ENCODE assay signal across 15 cellular contexts in genomic region chr6:44485601-44486000, GRCh38.
DNase-seq lines count a peak whose midpoint lies in the region; ATAC-seq and TF ChIP-seq lines count a peak whose summit lies in the region.
"Had no signal": no experiment of that assay in that cellular context is flagged by ENCODE, and none has a peak within 500 bp of the region (broad histone marks: within the 10 kb centered on the region; RNA-seq: fewer than 3 reads in every experiment).

No MANE protein-coding gene starts in this region.

- H3K79me2 ChIP-seq in GM23338 (replicated peaks; ENCODE audit: insufficient read depth) (no peaks in the 10 kb centered on the region), Loucy (ENCODE audit: insufficient read depth, low read length) (no peaks in the 10 kb centered on the region), neural progenitor cell (ENCODE audit: low read depth) (no peaks in the 10 kb centered on the region)

- no peaks in the 10 kb centered on the region for H3K9me3 Mint-ChIP-seq in GM23338
- no peaks in the 10 kb centered on the region for H3K9me3 Mint-ChIP-seq in chondrocyte (ENCODE audit: low read depth)
- H3K9me3 Mint-ChIP-seq in neural progenitor cell, result no peaks in the 10 kb centered on the region

- H3K9me2 ChIP-seq in GM23338 (ENCODE audit: insufficient read depth) (peaks cover under 1% of the 10 kb centered on the region; the same call in 1 of the 2 replicates), Loucy (replicated peaks; ENCODE audit: low read depth, low read length) (no peaks in the 10 kb centered on the region)

- H3K4me1 Mint-ChIP-seq in GM23338 (peaks cover 29% of the 10 kb centered on the region), chondrocyte (ENCODE audit: low read depth) (peaks cover 32% of the 10 kb centered on the region), neural progenitor cell (peaks cover 21% of the 10 kb centered on the region)

- no peak overlapping the region for H3K9ac ChIP-seq in Loucy (ENCODE audit: low read depth, low read length, poor library complexity, severe bottlenecking)
- no peak overlapping the region for H3K9ac ChIP-seq in neural progenitor cell
- H3K9ac ChIP-seq: BLaER1 treated with 17β-estradiol and CSF1 and Interleukin-3, amounts not matched to agents 10 nM and 100 nM; KMS-11 had no signal

- H3K4me2 ChIP-seq in GM23338 (no peak overlapping the region), Loucy (ENCODE audit: low read depth, low read length, poor library complexity, severe bottlenecking) (no peak overlapping the region), neural progenitor cell (peak overlapping the region; percentile 33)
- H3K4me2 ChIP-seq: BLaER1 treated with 17β-estradiol and CSF1 and Interleukin-3, amounts not matched to agents 10 nM and 100 nM; KMS-11 had no signal

- no peak overlapping the region for H3K27ac ChIP-seq in GM23338 (ENCODE audit: low read depth)
- H3K27ac ChIP-seq in neural progenitor cell, result no peak overlapping the region
- no peak overlapping the region for H3K27ac ChIP-seq in gastroesophageal sphincter
- H3K27ac ChIP-seq: BLaER1 treated with 17β-estradiol and CSF1 and Interleukin-3, amounts not matched to agents 10 nM and 100 nM; KMS-11; SK-N-MC had no signal

- H3F3A ChIP-seq in GM23338 (replicated peaks; ENCODE audit: low read depth) (no peaks in the 10 kb centered on the region), Loucy (ENCODE audit: low read depth) (no peaks in the 10 kb centered on the region), neural progenitor cell (ENCODE audit: low read depth) (peaks cover 10% of the 10 kb centered on the region)

- TF ChIP-seq CTCF in GM23338 (conservative IDR thresholded peaks at IDR 0.05; ENCODE audit: low read depth in 2 of 2) (peak; percentile 38 to 53), Loucy (conservative IDR thresholded peaks at IDR 0.05; ENCODE audit: low read length) (peak; percentile 27; the same call in 1 of the 2 replicates), chondrocyte (IDR thresholded peaks at IDR 0.05) (peak; percentile 24), neural progenitor cell (IDR thresholded peaks at IDR 0.05) (peak; percentile 14), gastroesophageal sphincter (IDR thresholded peaks at IDR 0.05) (no peak)

- DNase-seq in GM23338 (ENCODE audit: low spot score) (peak; percentile 25), chondrocyte (ENCODE audit: low spot score) (no peak), neural progenitor cell (ENCODE audit: low spot score) (no peak), AML-193 (lab: John Stamatoyannopoulos, UW) (no peak)
- no peak for DNase-seq in effector CD8-positive, alpha-beta T cell (lab: John Stamatoyannopoulos, UW)
- DNase-seq: MM.1S, NCI-H1930, NCI-H510A, NCI-H82 had no signal

- H2AFZ ChIP-seq in GM23338 (peak overlapping the region; percentile 80; the same call in 1 of the 2 replicates), Loucy (ENCODE audit: low read length) (no peak overlapping the region), neural progenitor cell (replicated peaks) (peak overlapping the region; percentile 58)

- TF ChIP-seq POLR2A in gastroesophageal sphincter (IDR thresholded peaks at IDR 0.05), result no peak

- H4K20me1 ChIP-seq in GM23338 (replicated peaks; ENCODE audit: insufficient read depth), result no peaks in the 10 kb centered on the region
- H4K20me1 ChIP-seq in Loucy (ENCODE audit: insufficient read depth, low read length, poor library complexity, severe bottlenecking), result no peaks in the 10 kb centered on the region
- no peaks in the 10 kb centered on the region for H4K20me1 ChIP-seq in neural progenitor cell (ENCODE audit: low read depth)
- H4K20me1 ChIP-seq: BLaER1 treated with 17β-estradiol and CSF1 and Interleukin-3, amounts not matched to agents 10 nM and 100 nM had no signal

- no peak overlapping the region for H3K4me3 Mint-ChIP-seq in GM23338
- H3K4me3 Mint-ChIP-seq in chondrocyte (ENCODE audit: unreplicated experiment), result no peak overlapping the region
- no peak overlapping the region for H3K4me3 Mint-ChIP-seq in neural progenitor cell

- no peaks in the 10 kb centered on the region for H3K36me3 ChIP-seq in GM23338 (ENCODE audit: insufficient read depth)
- H3K36me3 ChIP-seq in Loucy (ENCODE audit: insufficient read depth, low read length), result no peaks in the 10 kb centered on the region
- H3K36me3 ChIP-seq in neural progenitor cell, result no peaks in the 10 kb centered on the region
- no peaks in the 10 kb centered on the region for H3K36me3 ChIP-seq in gastroesophageal sphincter
- H3K36me3 ChIP-seq: BLaER1 treated with 17β-estradiol and CSF1 and Interleukin-3, amounts not matched to agents 10 nM and 100 nM had no signal

- H3K36me3 Mint-ChIP-seq in GM23338 (ENCODE audit: low read depth), result no peaks in the 10 kb centered on the region
- peaks cover 1% of the 10 kb centered on the region for H3K36me3 Mint-ChIP-seq in chondrocyte (ENCODE audit: low read depth)
- H3K36me3 Mint-ChIP-seq in neural progenitor cell, result no peaks in the 10 kb centered on the region

- TF ChIP-seq EP300 in gastroesophageal sphincter (IDR thresholded peaks at IDR 0.05), result no peak

- H3K4me3 ChIP-seq in GM23338 (no peak overlapping the region), Loucy (ENCODE audit: low read length, poor library complexity, severe bottlenecking) (no peak overlapping the region), neural progenitor cell (no peak overlapping the region), gastroesophageal sphincter (no peak overlapping the region)
- H3K4me3 ChIP-seq: BLaER1 treated with 17β-estradiol and CSF1 and Interleukin-3, amounts not matched to agents 10 nM and 100 nM; SK-N-MC had no signal

- 73 to 74% methylated on average over 3 to 4 of the region's 4 CpGs for WGBS in gastroesophageal sphincter (ENCODE audit: low coverage in 1 of 2), 2 donors

- H3K27me3 ChIP-seq in GM23338 (ENCODE audit: insufficient read depth) (no peaks in the 10 kb centered on the region), Loucy (ENCODE audit: insufficient read depth, low read length, poor library complexity, severe bottlenecking) (peaks cover 8% of the 10 kb centered on the region), neural progenitor cell (no peaks in the 10 kb centered on the region), gastroesophageal sphincter (peaks cover 40% of the 10 kb centered on the region)
- H3K27me3 ChIP-seq: BLaER1 treated with 17β-estradiol and CSF1 and Interleukin-3, amounts not matched to agents 10 nM and 100 nM had no signal

- peaks cover 6% of the 10 kb centered on the region; the same call in 1 of the 2 replicates for H3K4me1 ChIP-seq in GM23338 (ENCODE audit: insufficient read depth)
- H3K4me1 ChIP-seq in Loucy (ENCODE audit: insufficient read depth, low read length, poor library complexity, severe bottlenecking), result no peaks in the 10 kb centered on the region
- peaks cover 24% of the 10 kb centered on the region for H3K4me1 ChIP-seq in neural progenitor cell
- H3K4me1 ChIP-seq in gastroesophageal sphincter, result peaks cover 0 to 10% (median 0%) of the 10 kb centered on the region in 3 donors

- peaks cover 1% of the 10 kb centered on the region for H3K27me3 Mint-ChIP-seq in GM23338 (ENCODE audit: insufficient read depth, low read depth, poor library complexity)
- H3K27me3 Mint-ChIP-seq in chondrocyte (ENCODE audit: low read depth), result peaks cover 7% of the 10 kb centered on the region
- peaks cover 2% of the 10 kb centered on the region for H3K27me3 Mint-ChIP-seq in neural progenitor cell (ENCODE audit: insufficient read depth, low read depth)

- H3K9me3 ChIP-seq in Loucy (ENCODE audit: insufficient read depth, low read depth, low read length), result no peaks in the 10 kb centered on the region
- no peaks in the 10 kb centered on the region for H3K9me3 ChIP-seq in neural progenitor cell (ENCODE audit: low read depth)
- H3K9me3 ChIP-seq in gastroesophageal sphincter, result no peaks in the 10 kb centered on the region
- H3K9me3 ChIP-seq: BLaER1 treated with 17β-estradiol and CSF1 and Interleukin-3, amounts not matched to agents 10 nM and 100 nM had no signal

- no peak overlapping the region for H3K27ac Mint-ChIP-seq in GM23338
- no peak overlapping the region for H3K27ac Mint-ChIP-seq in chondrocyte (ENCODE audit: unreplicated experiment)
- no peak overlapping the region for H3K27ac Mint-ChIP-seq in neural progenitor cell

- peak; percentile 56 for ATAC-seq in GM23338
- ATAC-seq in gastroesophageal sphincter, result no peak
- ATAC-seq: Right ventricle myocardium inferior had no signal

TF ChIP-seq in GM23338, 12 proteins besides CTCF, POLR2A, EP300 and RAD21:
- TF ChIP-seq ETS1 (IDR thresholded peaks at IDR 0.05), result no peak
- no peak for TF ChIP-seq EZH2phosphoT487 (IDR thresholded peaks at IDR 0.05; ENCODE audit: unreplicated experiment)
- TF ChIP-seq ZNF114 (CRISPR knock-in tag; IDR thresholded peaks at IDR 0.05), result no peak
TF ChIP-seq in GM23338: peak in this region for 0.

Comparison
In these comparisons a context has a peak if more than half of its experiments do, and no peak if none do; other contexts are left out.
1. CTCF ChIP-seq: peak in GM23338 (2 of 2), Loucy (single experiment), chondrocyte (single experiment) and neural progenitor cell (single experiment); none in gastroesophageal sphincter (0 of 4).